9 cellular contexts compared by ENCODE assay signal in genomic region chr16:27317320-27317719, GRCh38. TPM values are rescaled to one million over a fixed set of nuclear protein-coding genes. Genes with fewer than 3 reads are reported as not detected.
A peak's percentile ranks its signal among the peaks of the same experiment; 100 is the strongest.
DNase-seq lines count a peak whose midpoint lies in the region; ATAC-seq, FAIRE-seq and TF ChIP-seq lines count a peak whose summit lies in the region.
"Had no signal": no experiment of that assay in that cellular context is flagged by ENCODE, and none has a peak within 500 bp of the region (broad histone marks: within the 10 kb centered on the region; RNA-seq: fewer than 3 reads in every experiment).

No MANE protein-coding gene starts in this region.

- H3K27ac ChIP-seq in esophagus squamous epithelium (peak overlapping the region; percentile 97 to 100 (median 99)), small intestine (ENCODE audit: low read depth in 1 of 2, low read length in 1 of 2) (peak overlapping the region in 1 of 2 donors; percentile 15)

- no peak for ATAC-seq in sciatic nerve
- no peak for ATAC-seq in HG02885 (IDR thresholded peaks at IDR 0.05; ENCODE audit: poor library complexity, unreplicated experiment)

- H3K4me3 Mint-ChIP-seq in activated CD4-positive, alpha-beta memory T cell treated with anti-CD3 and anti-CD28 coated beads for 36 hours: peak overlapping the region; percentile 94

- H3K4me3 ChIP-seq in esophagus squamous epithelium: peak overlapping the region in 3 of 4 donors; percentile 22 to 98 (median 83)
- H3K4me3 ChIP-seq in small intestine (ENCODE audit: low read depth in 1 of 2, low read length in 2 of 2): no peak overlapping the region

- H3K9me3 Mint-ChIP-seq in activated CD4-positive, alpha-beta memory T cell treated with anti-CD3 and anti-CD28 coated beads for 36 hours: no peaks in the 10 kb centered on the region

- peaks cover 65 to 90% (median 71%) of the 10 kb centered on the region in 3 donors for H3K4me1 ChIP-seq in esophagus squamous epithelium
- H3K4me1 ChIP-seq in small intestine (ENCODE audit: control insufficient read depth in 2 of 2, insufficient read depth in 1 of 2, low read depth in 1 of 2, low read length in 1 of 2): peaks cover 5% of the 10 kb centered on the region in 2 donors

- DNase-seq in GM12892 (ENCODE audit: insufficient read length) (no peak), esophagus squamous epithelium (lab: John Stamatoyannopoulos, UW) (no peak), sciatic nerve (ENCODE audit: low spot score) (peak; percentile 25), NCI-H2196 treated with DMSO at 0.1 percent for 48 hours (lab: John Stamatoyannopoulos, UW; ENCODE audit: unreplicated experiment) (no peak), small intestine (no peak), mucosa of gallbladder (ENCODE audit: low spot score) (no peak)
- no peak for DNase-seq in activated CD4-positive, alpha-beta memory T cell treated with anti-CD3 and anti-CD28 coated beads for 36 hours
- DNase-seq: NCI-H2171 treated with DMSO at 0.1 percent for 48 hours had no signal

- H3K4me1 Mint-ChIP-seq in activated CD4-positive, alpha-beta memory T cell treated with anti-CD3 and anti-CD28 coated beads for 36 hours (ENCODE audit: low read depth): peaks cover 69% of the 10 kb centered on the region

- H3K27me3 ChIP-seq in esophagus squamous epithelium: no peaks in the 10 kb centered on the region
- H3K27me3 ChIP-seq in small intestine (ENCODE audit: control insufficient read depth in 2 of 2, insufficient read depth in 2 of 2, low read length in 2 of 2): no peaks in the 10 kb centered on the region

- intact Hi-C loops in activated CD4-positive, alpha-beta memory T cell treated with anti-CD3 and anti-CD28 coated beads for 36 hours (cut with micrococcal nuclease): no loop called here
- intact Hi-C loops in esophagus squamous epithelium (cut with DNase I) (no loop called here), sciatic nerve (cut with DNase I) (no loop called here)

- 34 to 38% methylated on average over 2 to 6 of the region's 7 CpGs for WGBS in esophagus squamous epithelium, 2 donors
- WGBS in small intestine, 3 donors: 73 to 78% (median 75%) methylated on average over 7 of the region's 7 CpGs

- CTCF ChIA-PET in activated CD4-positive, alpha-beta memory T cell treated with anti-CD3 and anti-CD28 coated beads for 36 hours (lab: Charles Lee): interaction anchor here (0.8 to 8.9 kb wide), 12 partner anchors 38 to 138 kb away, joined by 3 to 113 read pairs (median 5); no protein-coding TSS in a partner anchor

- no peak for TF ChIP-seq CTCF in esophagus squamous epithelium (IDR thresholded peaks at IDR 0.05)

- peak overlapping the region; percentile 96 for H3K27ac Mint-ChIP-seq in activated CD4-positive, alpha-beta memory T cell treated with anti-CD3 and anti-CD28 coated beads for 36 hours

- no peak for FAIRE-seq in GM12892 (lab: Jason Lieb, UNC)
- FAIRE-seq in small intestine (lab: Jason Lieb, UNC): no peak

- H3K9me3 ChIP-seq in esophagus squamous epithelium (no peaks in the 10 kb centered on the region), small intestine (ENCODE audit: control insufficient read depth, low read depth) (no peaks in the 10 kb centered on the region)

- H3K36me3 Mint-ChIP-seq in activated CD4-positive, alpha-beta memory T cell treated with anti-CD3 and anti-CD28 coated beads for 36 hours: peaks cover 46% of the 10 kb centered on the region

- H3K36me3 ChIP-seq in esophagus squamous epithelium: peaks cover 0 to 7% (median 0%) of the 10 kb centered on the region in 3 donors
- no peaks in the 10 kb centered on the region for H3K36me3 ChIP-seq in small intestine (ENCODE audit: control insufficient read depth in 2 of 2, insufficient read depth in 2 of 2, low read length in 2 of 2)

- POLR2A ChIA-PET in activated CD4-positive, alpha-beta memory T cell treated with anti-CD3 and anti-CD28 coated beads for 36 hours (lab: Charles Lee): interaction anchor here (0.7 to 6.6 kb wide), 21 partner anchors 13 to 233 kb away, joined by 3 to 123 read pairs (median 5); partner anchors contain the start of genes GTF3C1, IL21R, KATNIP and KDM8

- no peaks in the 10 kb centered on the region for H3K27me3 Mint-ChIP-seq in activated CD4-positive, alpha-beta memory T cell treated with anti-CD3 and anti-CD28 coated beads for 36 hours

- TF ChIP-seq POLR2A in GM12892 (IDR thresholded peaks at IDR 0.05; ENCODE audit: low read depth, low read length) (0 out of 2 replicates have a peak, but pooled peaks have one; percentile 21), esophagus squamous epithelium (IDR thresholded peaks at IDR 0.05) (no peak)

RNA-seq across cellular contexts. Expression of gene IL4R, which starts 3.5 kb away (rescaled TPM):
- polyA plus RNA-seq in GM12892 (2012; ENCODE audit: missing spikeins): 18.8 TPM
- 100 to 1,000 TPM; 146 to 153 TPM for total RNA-seq in activated CD4-positive, alpha-beta memory T cell treated with anti-CD3 and anti-CD28 coated beads for 36 hours
- total RNA-seq in esophagus squamous epithelium: 10 to 100 TPM; 84.9 to 97.9 (median 89.8) TPM
- total RNA-seq in sciatic nerve: 62.8 TPM
- polyA plus RNA-seq in small intestine: 10 to 100 TPM; 28.1 to 32.7 (median 28.6) TPM
- total RNA-seq in mucosa of gallbladder: 74.2 TPM

RNA-seq across cellular contexts. Expression of gene NSMCE1, which starts 48.7 kb away (rescaled TPM):
- 51.9 TPM for polyA plus RNA-seq in GM12892 (2012; ENCODE audit: missing spikeins)
- total RNA-seq in activated CD4-positive, alpha-beta memory T cell treated with anti-CD3 and anti-CD28 coated beads for 36 hours: 100 to 1,000 TPM; 120 to 121 TPM
- total RNA-seq in esophagus squamous epithelium (10 to 100 TPM; 22.4 to 92.4 (median 29.5) TPM), sciatic nerve (39.5 TPM), mucosa of gallbladder (72.0 TPM)
- 10 to 100 TPM; 37.8 to 66.1 (median 42.7) TPM for polyA plus RNA-seq in small intestine

Comparison
In these comparisons a context has a peak if more than half of its experiments do, and no peak if none do; other contexts are left out.
1. H3K4me3 ChIP-seq: peak in esophagus squamous epithelium (3 of 4); none in small intestine (0 of 2).